Comparison of ENCODE assay signal across 7 cellular contexts in genomic region chr19:39481676-39482075, GRCh38. TPM values are rescaled to one million over a fixed set of nuclear protein-coding genes. Genes with fewer than 3 reads are reported as not detected.
DNase-seq lines count a peak whose midpoint lies in the region; ATAC-seq and TF ChIP-seq lines count a peak whose summit lies in the region.

No MANE protein-coding gene starts in this region.

- H3K9me3 ChIP-seq in HUES48 (ENCODE audit: control insufficient read depth, insufficient read depth, low read length) (no peaks in the 10 kb centered on the region), iPS-18a (ENCODE audit: control insufficient read depth, low read depth, low read length) (no peaks in the 10 kb centered on the region)

- H3K36me3 Mint-ChIP-seq in activated T-helper 1 cell treated with anti-CD3 and anti-CD28 coated beads, Interleukin-12 subunit alpha, Interleukin-12 subunit beta, Interleukin-2, Interleukin-4 antibody, amounts not matched to agents 30 ng/mL and 10 ng/mL and 1 ng/mL, durations not matched to agents 14 hours and 24 hours and 36 hours (ENCODE audit: low read depth), result peaks cover 19% of the 10 kb centered on the region
- H3K36me3 Mint-ChIP-seq in stimulated activated memory B cell treated with anti-CD40 and anti-IgM and Interleukin-4, amounts not matched to agents 10 μg/mL and 1 μg/mL and 100 μg/mL, for 72 hours, result peaks cover 30% of the 10 kb centered on the region

- H3K36me3 ChIP-seq in HUES48 (ENCODE audit: control insufficient read depth, insufficient read depth, low read length), result peaks cover 38% of the 10 kb centered on the region
- H3K36me3 ChIP-seq in iPS-18a (ENCODE audit: control insufficient read depth, low read depth, low read length), result peaks cover 29% of the 10 kb centered on the region

- peaks cover 28% of the 10 kb centered on the region for H3K4me1 Mint-ChIP-seq in activated T-helper 1 cell treated with anti-CD3 and anti-CD28 coated beads, Interleukin-12 subunit alpha, Interleukin-12 subunit beta, Interleukin-2, Interleukin-4 antibody, amounts not matched to agents 30 ng/mL and 10 ng/mL and 1 ng/mL, durations not matched to agents 14 hours and 24 hours and 36 hours (ENCODE audit: low read depth)
- H3K4me1 Mint-ChIP-seq in stimulated activated memory B cell treated with anti-CD40 and anti-IgM and Interleukin-4, amounts not matched to agents 10 μg/mL and 1 μg/mL and 100 μg/mL, for 72 hours, result peaks cover 24% of the 10 kb centered on the region

- H3K4me1 ChIP-seq in HUES48 (ENCODE audit: control insufficient read depth, insufficient read depth, low read length), result peaks cover 6% of the 10 kb centered on the region; the same call in 1 of the 2 replicates
- H3K4me1 ChIP-seq in iPS-18a (ENCODE audit: control insufficient read depth, low read depth, low read length), result peaks cover 6% of the 10 kb centered on the region

- no peaks in the 10 kb centered on the region for H3K27me3 Mint-ChIP-seq in activated T-helper 1 cell treated with anti-CD3 and anti-CD28 coated beads, Interleukin-12 subunit alpha, Interleukin-12 subunit beta, Interleukin-2, Interleukin-4 antibody, amounts not matched to agents 30 ng/mL and 10 ng/mL and 1 ng/mL, durations not matched to agents 14 hours and 24 hours and 36 hours (ENCODE audit: insufficient read depth)
- H3K27me3 Mint-ChIP-seq in stimulated activated memory B cell treated with anti-CD40 and anti-IgM and Interleukin-4, amounts not matched to agents 10 μg/mL and 1 μg/mL and 100 μg/mL, for 72 hours, result no peaks in the 10 kb centered on the region

- no peak for DNase-seq in activated T-helper 1 cell treated with anti-CD3 and anti-CD28 coated beads, Interleukin-12 subunit alpha, Interleukin-12 subunit beta, Interleukin-2, Interleukin-4 antibody, amounts not matched to agents 30 ng/mL and 10 ng/mL and 1 ng/mL, durations not matched to agents 14 hours and 24 hours and 36 hours (ENCODE audit: low spot score)
- no peak for DNase-seq in erythroblast (lab: John Stamatoyannopoulos, UW)
- no peak for DNase-seq in dermis blood vessel endothelial cell
- no peak for DNase-seq in effector CD8-positive, alpha-beta T cell (lab: John Stamatoyannopoulos, UW)

- H3K9me3 Mint-ChIP-seq in activated T-helper 1 cell treated with anti-CD3 and anti-CD28 coated beads, Interleukin-12 subunit alpha, Interleukin-12 subunit beta, Interleukin-2, Interleukin-4 antibody, amounts not matched to agents 30 ng/mL and 10 ng/mL and 1 ng/mL, durations not matched to agents 14 hours and 24 hours and 36 hours, result no peaks in the 10 kb centered on the region
- H3K9me3 Mint-ChIP-seq in stimulated activated memory B cell treated with anti-CD40 and anti-IgM and Interleukin-4, amounts not matched to agents 10 μg/mL and 1 μg/mL and 100 μg/mL, for 72 hours, result no peaks in the 10 kb centered on the region

- peak overlapping the region; percentile 94 for H3K27ac Mint-ChIP-seq in activated T-helper 1 cell treated with anti-CD3 and anti-CD28 coated beads, Interleukin-12 subunit alpha, Interleukin-12 subunit beta, Interleukin-2, Interleukin-4 antibody, amounts not matched to agents 30 ng/mL and 10 ng/mL and 1 ng/mL, durations not matched to agents 14 hours and 24 hours and 36 hours
- peak overlapping the region; percentile 91 for H3K27ac Mint-ChIP-seq in stimulated activated memory B cell treated with anti-CD40 and anti-IgM and Interleukin-4, amounts not matched to agents 10 μg/mL and 1 μg/mL and 100 μg/mL, for 72 hours

- H3K4me3 Mint-ChIP-seq in activated T-helper 1 cell treated with anti-CD3 and anti-CD28 coated beads, Interleukin-12 subunit alpha, Interleukin-12 subunit beta, Interleukin-2, Interleukin-4 antibody, amounts not matched to agents 30 ng/mL and 10 ng/mL and 1 ng/mL, durations not matched to agents 14 hours and 24 hours and 36 hours, result peak overlapping the region; percentile 95
- peak overlapping the region; percentile 90 for H3K4me3 Mint-ChIP-seq in stimulated activated memory B cell treated with anti-CD40 and anti-IgM and Interleukin-4, amounts not matched to agents 10 μg/mL and 1 μg/mL and 100 μg/mL, for 72 hours

- TF ChIP-seq POLR2A in erythroblast (IDR thresholded peaks at IDR 0.05; ENCODE audit: low read length), result no peak

- H3K9ac ChIP-seq in HUES48 (ENCODE audit: low read depth, low read length) (peak overlapping the region; percentile 97), iPS-18a (ENCODE audit: low read length) (peak overlapping the region; percentile 99)

- intact Hi-C loops in activated T-helper 1 cell treated with anti-CD3 and anti-CD28 coated beads, Interleukin-12 subunit alpha, Interleukin-12 subunit beta, Interleukin-2, Interleukin-4 antibody, amounts not matched to agents 30 ng/mL and 10 ng/mL and 1 ng/mL, durations not matched to agents 14 hours and 24 hours and 36 hours (cut with micrococcal nuclease), result loop anchor here (1.0 to 2.0 kb wide), 4 partner anchors 17 to 312 kb away; partner anchors contain the start of gene DLL3

- no peak for ATAC-seq in stimulated activated memory B cell treated with anti-CD40 and anti-IgM and Interleukin-4, amounts not matched to agents 10 μg/mL and 1 μg/mL and 100 μg/mL, for 72 hours

- H3K4me3 ChIP-seq in HUES48 (ENCODE audit: low read depth, low read length) (peak overlapping the region; percentile 90), iPS-18a (ENCODE audit: low read length) (peak overlapping the region; percentile 90)

- H3K27ac ChIP-seq in HUES48 (ENCODE audit: low read depth, low read length) (peak overlapping the region; percentile 94), iPS-18a (ENCODE audit: low read length) (peak overlapping the region; percentile 91)

- no peaks in the 10 kb centered on the region for H3K27me3 ChIP-seq in HUES48 (ENCODE audit: control insufficient read depth, insufficient read depth, low read length)
- H3K27me3 ChIP-seq in iPS-18a (ENCODE audit: control insufficient read depth, insufficient read depth, low read length), result no peaks in the 10 kb centered on the region

RNA-seq across cellular contexts. Expression of gene TIMM50, which starts 1.0 kb away (rescaled TPM):
- total RNA-seq in activated T-helper 1 cell treated with anti-CD3 and anti-CD28 coated beads, Interleukin-12 subunit alpha, Interleukin-12 subunit beta, Interleukin-2, Interleukin-4 antibody, amounts not matched to agents 30 ng/mL and 10 ng/mL and 1 ng/mL, durations not matched to agents 14 hours and 24 hours and 36 hours, result 121 and 127 TPM in 2 replicates
- 66.5 and 67.9 TPM in 2 replicates for total RNA-seq in dermis blood vessel endothelial cell

RNA-seq across cellular contexts. Expression of gene DLL3, which starts 17.1 kb away (rescaled TPM):
- total RNA-seq in activated T-helper 1 cell treated with anti-CD3 and anti-CD28 coated beads, Interleukin-12 subunit alpha, Interleukin-12 subunit beta, Interleukin-2, Interleukin-4 antibody, amounts not matched to agents 30 ng/mL and 10 ng/mL and 1 ng/mL, durations not matched to agents 14 hours and 24 hours and 36 hours, result 1.6 and 2.1 TPM in 2 replicates
- total RNA-seq in dermis blood vessel endothelial cell, result 0.17 and 0.28 TPM in 2 replicates

RNA-seq across cellular contexts. Expression of gene SELENOV, which starts 33.3 kb away (rescaled TPM):
- total RNA-seq in activated T-helper 1 cell treated with anti-CD3 and anti-CD28 coated beads, Interleukin-12 subunit alpha, Interleukin-12 subunit beta, Interleukin-2, Interleukin-4 antibody, amounts not matched to agents 30 ng/mL and 10 ng/mL and 1 ng/mL, durations not matched to agents 14 hours and 24 hours and 36 hours, result not detected in 2 replicates
- total RNA-seq in dermis blood vessel endothelial cell, result not detected in 2 replicates

RNA-seq across cellular contexts. Expression of gene SUPT5H, which starts 36.3 kb away (rescaled TPM):
- total RNA-seq in activated T-helper 1 cell treated with anti-CD3 and anti-CD28 coated beads, Interleukin-12 subunit alpha, Interleukin-12 subunit beta, Interleukin-2, Interleukin-4 antibody, amounts not matched to agents 30 ng/mL and 10 ng/mL and 1 ng/mL, durations not matched to agents 14 hours and 24 hours and 36 hours, result 200 and 203 TPM in 2 replicates
- 35.4 and 67.2 TPM in 2 replicates for total RNA-seq in dermis blood vessel endothelial cell

RNA-seq across cellular contexts. Expression of gene RPS16, which starts 45.9 kb away (rescaled TPM):
- 2,440 and 2,532 TPM in 2 replicates for total RNA-seq in activated T-helper 1 cell treated with anti-CD3 and anti-CD28 coated beads, Interleukin-12 subunit alpha, Interleukin-12 subunit beta, Interleukin-2, Interleukin-4 antibody, amounts not matched to agents 30 ng/mL and 10 ng/mL and 1 ng/mL, durations not matched to agents 14 hours and 24 hours and 36 hours
- total RNA-seq in dermis blood vessel endothelial cell, result 49.0 and 115 TPM in 2 replicates
